Comparison of ENCODE assay signal across 22 cellular contexts in the genomic region with DNA sequence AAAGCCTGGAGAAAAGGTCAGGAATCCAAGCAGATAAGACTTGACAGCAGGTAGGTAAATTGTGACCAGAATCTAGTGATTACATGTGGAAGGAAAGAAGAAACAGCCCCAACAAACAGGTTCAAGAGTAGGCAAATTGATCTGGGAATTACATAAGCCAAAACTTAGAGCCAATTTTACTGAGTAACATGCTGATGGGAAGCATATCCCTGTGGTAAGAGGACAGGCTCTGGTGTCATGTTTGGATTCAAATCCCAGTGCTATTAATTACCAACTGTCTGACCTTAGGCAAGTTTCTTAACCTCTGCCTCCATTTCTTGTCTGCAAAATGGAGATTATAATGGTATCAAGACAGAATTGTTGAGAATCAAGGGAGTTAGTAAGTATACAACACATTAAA.
"Had no signal": no experiment of that assay in that cellular context is flagged by ENCODE, and none has a peak within 500 bp of the region (broad histone marks: within the 10 kb centered on the region; RNA-seq: fewer than 3 reads in every experiment).

No MANE protein-coding gene starts in this region.

- H3K27me3 Mint-ChIP-seq: activated CD4-positive, alpha-beta memory T cell treated with anti-CD3 and anti-CD28 coated beads for 36 hours; brain; stimulated activated naive CD8-positive, alpha-beta T cell treated with anti-CD3 and anti-CD28 coated beads, Interleukin-15, amount 100 ng/mL, for 72 hours had no signal

- H3K4me1 ChIP-seq: prostate gland, suprapubic skin, transverse colon, vagina had no signal

- ATAC-seq: right cardiac atrium; stimulated activated naive CD8-positive, alpha-beta T cell treated with anti-CD3 and anti-CD28 coated beads, Interleukin-15, amount 100 ng/mL, for 72 hours had no signal

- H3K9me3 ChIP-seq: prostate gland, suprapubic skin, transverse colon, vagina had no signal

- H3K4me3 ChIP-seq: dorsolateral prefrontal cortex, prostate gland, skin epidermis, suprapubic skin, transverse colon, vagina had no signal

- DNase-seq: activated CD4-positive, alpha-beta memory T cell treated with anti-CD3 and anti-CD28 coated beads for 36 hours; activated effector memory CD4-positive, alpha-beta T cell treated with anti-CD3 and anti-CD28 coated beads, Interleukin-2, amount 50 U/mL, for 16 hours; activated T-cell treated with anti-CD3 and anti-CD28 coated beads, Interleukin-2, amount 50 U/mL, for 1 hour; anterior cingulate cortex; caudate nucleus; dorsolateral prefrontal cortex; endodermal cell; foreskin fibroblast; hypothalamus; islet precursor cell; right cardiac atrium; stimulated activated CD4-positive, alpha-beta T cell treated with anti-CD3 and anti-CD28 coated beads, Interleukin-2, amount 100 ng/mL, for 48 hours; stimulated activated naive CD8-positive, alpha-beta T cell treated with anti-CD3 and anti-CD28 coated beads, Interleukin-15, amount 100 ng/mL, for 72 hours; SW 1271; transverse colon had no signal

- H3K9me3 Mint-ChIP-seq: activated CD4-positive, alpha-beta memory T cell treated with anti-CD3 and anti-CD28 coated beads for 36 hours; brain; endodermal cell; neural crest cell; stimulated activated naive CD8-positive, alpha-beta T cell treated with anti-CD3 and anti-CD28 coated beads, Interleukin-15, amount 100 ng/mL, for 72 hours had no signal

- H3K27me3 ChIP-seq: dorsolateral prefrontal cortex, suprapubic skin, transverse colon, vagina had no signal

- H3K36me3 ChIP-seq: prostate gland had no signal

- H3K27ac ChIP-seq: dorsolateral prefrontal cortex, epithelial cell of prostate, prostate gland, skin epidermis, suprapubic skin, transverse colon, vagina had no signal

- H3K27ac Mint-ChIP-seq: endodermal cell had no signal

- H3K4me3 Mint-ChIP-seq: activated CD4-positive, alpha-beta memory T cell treated with anti-CD3 and anti-CD28 coated beads for 36 hours; brain; endodermal cell; neural crest cell; stimulated activated naive CD8-positive, alpha-beta T cell treated with anti-CD3 and anti-CD28 coated beads, Interleukin-15, amount 100 ng/mL, for 72 hours had no signal

- H3K4me1 Mint-ChIP-seq: neural crest cell; stimulated activated naive CD8-positive, alpha-beta T cell treated with anti-CD3 and anti-CD28 coated beads, Interleukin-15, amount 100 ng/mL, for 72 hours had no signal
